Comparison of ENCODE assay signal across 25 cellular contexts in the genomic region with DNA sequence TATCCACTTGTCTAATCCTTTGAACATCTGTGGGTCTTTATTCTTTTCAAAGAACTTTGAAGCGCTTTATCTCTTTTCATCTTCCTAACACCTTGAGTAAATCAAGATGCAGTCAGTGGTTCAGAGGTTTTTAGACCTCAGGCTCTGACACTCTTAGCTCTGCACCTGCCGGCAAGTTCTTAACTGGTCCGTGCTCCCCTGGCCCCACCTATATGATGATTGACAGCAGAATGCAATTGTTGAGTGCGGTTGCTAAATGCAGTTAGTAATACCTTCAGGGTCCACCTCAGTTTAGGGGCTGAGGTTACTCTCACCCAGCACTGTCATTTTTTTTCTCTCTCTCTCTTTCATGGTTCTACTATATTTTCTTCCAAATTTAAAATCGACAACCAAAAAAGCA.
"Had no signal": no experiment of that assay in that cellular context is flagged by ENCODE, and none has a peak within 500 bp of the region (broad histone marks: within the 10 kb centered on the region; RNA-seq: fewer than 3 reads in every experiment).

No MANE protein-coding gene starts in this region.

- DNase-seq: colonic mucosa; effector memory CD8-positive, alpha-beta T cell; erythroblast; esophagus squamous epithelium; foreskin melanocyte; glutamatergic neuron; heart right ventricle; hippocampal formation; left ventricle myocardium superior; lower lobe of right lung; naive thymus-derived CD8-positive, alpha-beta T cell; nephron progenitor cell; occipital lobe; ovary; posterior cingulate gyrus; psoas muscle; right cardiac atrium; sigmoid colon; stimulated activated CD4-positive, alpha-beta T cell treated with anti-CD3 and anti-CD28 coated beads, Interleukin-2, amount 100 ng/mL, for 24 hours; stimulated activated CD4-positive, alpha-beta T cell treated with anti-CD3 and anti-CD28 coated beads, Interleukin-4, amount 100 ng/mL, for 24 hours; stimulated activated naive CD4-positive, alpha-beta T cell treated with Interleukin-2 at 50 U/mL for 16 hours; stomach; thyroid gland; trophoblast cell had no signal

- H3K4me1 ChIP-seq: colonic mucosa, esophagus squamous epithelium, heart right ventricle, lower lobe of right lung, psoas muscle, sigmoid colon, stomach, thyroid gland had no signal

- H3K27me3 ChIP-seq: colonic mucosa, esophagus squamous epithelium, ovary, sigmoid colon, stomach, thyroid gland had no signal

- ATAC-seq: effector memory CD8-positive, alpha-beta T cell; heart right ventricle; left ventricle myocardium superior; lower lobe of right lung; naive thymus-derived CD8-positive, alpha-beta T cell; psoas muscle; right cardiac atrium; stimulated activated effector memory CD8-positive, alpha-beta T cell treated with anti-CD3 and anti-CD28 coated beads, Interleukin-12 subunit alpha, Interleukin-12 subunit beta, amount 100 ng/mL, for 72 hours had no signal

- H3K27ac ChIP-seq: colonic mucosa, esophagus squamous epithelium, heart right ventricle, lower lobe of right lung, ovary, psoas muscle, sigmoid colon, stomach, thyroid gland had no signal

- H3K9me3 ChIP-seq: colonic mucosa, esophagus squamous epithelium, heart right ventricle, lower lobe of right lung, ovary, psoas muscle, sigmoid colon, stomach, thyroid gland had no signal

- H3K36me3 ChIP-seq: colonic mucosa, esophagus squamous epithelium, heart right ventricle, lower lobe of right lung, ovary, sigmoid colon, stomach, thyroid gland had no signal

- H3K4me3 ChIP-seq: colonic mucosa, esophagus squamous epithelium, heart right ventricle, lower lobe of right lung, ovary, psoas muscle, sigmoid colon, stomach, thyroid gland had no signal
